11 cellular contexts compared by ENCODE assay signal in genomic region chr5:157076558-157076957, GRCh38. TPM values are rescaled to one million over a fixed set of nuclear protein-coding genes. Genes with fewer than 3 reads are reported as not detected.
DNase-seq lines count a peak whose midpoint lies in the region.
"Had no signal": no experiment of that assay in that cellular context is flagged by ENCODE, and none has a peak within 500 bp of the region (broad histone marks: within the 10 kb centered on the region; RNA-seq: fewer than 3 reads in every experiment).

No MANE protein-coding gene starts in this region.

- peak overlapping the region; percentile 70 for H3K4me2 ChIP-seq in BLaER1

- no peaks in the 10 kb centered on the region for H3K36me3 ChIP-seq in BLaER1

- POLR2A ChIA-PET in activated CD4-positive, alpha-beta memory T cell treated with anti-CD3 and anti-CD28 coated beads for 36 hours (lab: Charles Lee), result interaction anchor here (0.6 kb wide), 1 partner anchor 16 kb away, joined by 4 read pairs; no protein-coding TSS in a partner anchor

- no peak overlapping the region for H3K27ac Mint-ChIP-seq in activated CD4-positive, alpha-beta memory T cell treated with anti-CD3 and anti-CD28 coated beads for 36 hours

- no peak overlapping the region for H3K9ac ChIP-seq in BLaER1

- no peak overlapping the region for H3K4me3 ChIP-seq in BLaER1

- no peaks in the 10 kb centered on the region for H3K27me3 ChIP-seq in BLaER1

- intact Hi-C loops in activated CD4-positive, alpha-beta memory T cell treated with anti-CD3 and anti-CD28 coated beads for 36 hours (cut with micrococcal nuclease), result no loop called here

- no peaks in the 10 kb centered on the region for H4K20me1 ChIP-seq in BLaER1

- DNase-seq in HCEC 1CT (peak; percentile 68), kidney glomerular epithelial cell (lab: John Stamatoyannopoulos, UW) (peak; percentile 77), cerebellum (ENCODE audit: low spot score) (no peak), cortex of kidney (lab: John Stamatoyannopoulos, UW) (no peak), NCI-H748 treated with DMSO at 0.1 percent for 48 hours (lab: John Stamatoyannopoulos, UW) (no peak)
- DNase-seq in activated CD4-positive, alpha-beta memory T cell treated with anti-CD3 and anti-CD28 coated beads for 36 hours, result peak; percentile 22
- no peak for DNase-seq in stimulated activated CD4-positive, alpha-beta T cell treated with anti-CD3 and anti-CD28 coated beads, Interleukin-15, amount 100 ng/mL, for 24 hours
- DNase-seq: NCI-H1105 had no signal

- CTCF ChIA-PET in activated CD4-positive, alpha-beta memory T cell treated with anti-CD3 and anti-CD28 coated beads for 36 hours (lab: Charles Lee), result no interaction called here

- H3K27ac ChIP-seq in BLaER1, result no peak overlapping the region

- no peaks in the 10 kb centered on the region for H3K36me3 Mint-ChIP-seq in activated CD4-positive, alpha-beta memory T cell treated with anti-CD3 and anti-CD28 coated beads for 36 hours

- no peaks in the 10 kb centered on the region for H3K9me3 Mint-ChIP-seq in activated CD4-positive, alpha-beta memory T cell treated with anti-CD3 and anti-CD28 coated beads for 36 hours

- H3K9me3 ChIP-seq in BLaER1, result no peaks in the 10 kb centered on the region

- H3K4me3 Mint-ChIP-seq in activated CD4-positive, alpha-beta memory T cell treated with anti-CD3 and anti-CD28 coated beads for 36 hours, result no peak overlapping the region

- H3K27me3 Mint-ChIP-seq in activated CD4-positive, alpha-beta memory T cell treated with anti-CD3 and anti-CD28 coated beads for 36 hours, result no peaks in the 10 kb centered on the region

- peaks cover 29% of the 10 kb centered on the region for H3K4me1 ChIP-seq in BLaER1

- peaks cover 22% of the 10 kb centered on the region for H3K4me1 Mint-ChIP-seq in activated CD4-positive, alpha-beta memory T cell treated with anti-CD3 and anti-CD28 coated beads for 36 hours (ENCODE audit: low read depth)

RNA-seq across cellular contexts. Expression of gene HAVCR1, which starts 17.6 kb away (rescaled TPM):
- under 1 TPM; 0.27 to 0.40 TPM for total RNA-seq in activated CD4-positive, alpha-beta memory T cell treated with anti-CD3 and anti-CD28 coated beads for 36 hours
- 0.36 TPM for total RNA-seq in cerebellum
- total RNA-seq: dermis microvascular lymphatic vessel endothelial cell, H1 had no signal

RNA-seq across cellular contexts. Expression of gene HAVCR2, which starts 32.3 kb away (rescaled TPM):
- total RNA-seq in activated CD4-positive, alpha-beta memory T cell treated with anti-CD3 and anti-CD28 coated beads for 36 hours, result 10 to 100 TPM; 23.2 to 24.3 TPM
- 4.5 TPM for total RNA-seq in cerebellum
- total RNA-seq: H1 had no signal

Comparison
In these comparisons a context has a peak if more than half of its experiments do, and no peak if none do; other contexts are left out.
1. DNase-seq: peak in HCEC 1CT (single experiment), activated CD4-positive, alpha-beta memory T cell treated with anti-CD3 and anti-CD28 coated beads for 36 hours (single experiment) and kidney glomerular epithelial cell (single experiment); none in stimulated activated CD4-positive, alpha-beta T cell treated with anti-CD3 and anti-CD28 coated beads, Interleukin-15, amount 100 ng/mL, for 24 hours (single experiment), cerebellum (single experiment), cortex of kidney (single experiment) and NCI-H748 treated with DMSO at 0.1 percent for 48 hours (single experiment).